Comparison of ENCODE assay signal across 1 cellular context in the genomic region with DNA sequence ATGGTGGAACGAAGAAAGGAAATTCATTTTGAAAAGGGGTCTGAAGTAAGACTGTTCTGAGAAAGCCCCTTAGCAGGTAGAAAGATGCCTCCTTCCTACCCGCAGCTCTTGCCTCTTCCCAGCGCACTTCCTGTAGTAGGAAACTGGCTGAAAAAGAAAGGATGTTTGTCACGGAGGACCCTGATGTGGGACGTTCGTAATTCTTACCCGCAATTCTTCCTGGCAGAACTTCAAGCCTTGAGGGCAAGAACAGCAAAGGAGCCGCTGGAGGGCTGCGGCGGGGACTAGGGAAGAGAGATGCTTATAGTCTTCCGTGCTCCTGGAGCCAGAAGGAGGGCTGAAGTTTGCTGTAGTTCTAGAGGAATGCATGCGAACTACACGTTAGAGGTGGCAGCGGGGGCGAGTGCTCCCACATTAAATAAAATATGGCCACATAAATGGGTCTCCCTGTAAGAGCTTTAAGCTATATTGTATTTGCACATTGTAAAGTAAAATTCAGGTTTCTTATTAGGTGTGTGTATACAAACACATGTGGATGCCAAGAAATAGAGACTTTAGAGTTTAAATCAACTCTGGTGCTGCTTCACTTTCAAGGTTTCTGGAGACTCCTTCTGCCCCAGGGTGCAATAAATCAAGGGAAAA.
A peak's percentile ranks its signal among the peaks of the same experiment; 100 is the strongest.
TF ChIP-seq lines count a peak whose summit lies in the region.

No MANE protein-coding gene starts in this region.

TF ChIP-seq in K562, 482 proteins besides CTCF, POLR2A, EP300 and RAD21:
- TF ChIP-seq, protein P1, sequence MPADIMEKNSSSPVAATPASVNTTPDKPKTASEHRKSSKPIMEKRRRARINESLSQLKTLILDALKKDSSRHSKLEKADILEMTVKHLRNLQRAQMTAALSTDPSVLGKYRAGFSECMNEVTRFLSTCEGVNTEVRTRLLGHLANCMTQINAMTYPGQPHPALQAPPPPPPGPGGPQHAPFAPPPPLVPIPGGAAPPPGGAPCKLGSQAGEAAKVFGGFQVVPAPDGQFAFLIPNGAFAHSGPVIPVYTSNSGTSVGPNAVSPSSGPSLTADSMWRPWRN (IDR thresholded peaks at IDR 0.05; ENCODE audit: low read depth): no peak
- no peak for TF ChIP-seq PRPF4 (IDR thresholded peaks at IDR 0.05; ENCODE audit: insufficient read depth, low read depth, low read length, poor library complexity, severe bottlenecking)
- TF ChIP-seq ILF3 (IDR thresholded peaks at IDR 0.05; ENCODE audit: borderline replicate concordance): no peak
- TF ChIP-seq, protein P2, sequence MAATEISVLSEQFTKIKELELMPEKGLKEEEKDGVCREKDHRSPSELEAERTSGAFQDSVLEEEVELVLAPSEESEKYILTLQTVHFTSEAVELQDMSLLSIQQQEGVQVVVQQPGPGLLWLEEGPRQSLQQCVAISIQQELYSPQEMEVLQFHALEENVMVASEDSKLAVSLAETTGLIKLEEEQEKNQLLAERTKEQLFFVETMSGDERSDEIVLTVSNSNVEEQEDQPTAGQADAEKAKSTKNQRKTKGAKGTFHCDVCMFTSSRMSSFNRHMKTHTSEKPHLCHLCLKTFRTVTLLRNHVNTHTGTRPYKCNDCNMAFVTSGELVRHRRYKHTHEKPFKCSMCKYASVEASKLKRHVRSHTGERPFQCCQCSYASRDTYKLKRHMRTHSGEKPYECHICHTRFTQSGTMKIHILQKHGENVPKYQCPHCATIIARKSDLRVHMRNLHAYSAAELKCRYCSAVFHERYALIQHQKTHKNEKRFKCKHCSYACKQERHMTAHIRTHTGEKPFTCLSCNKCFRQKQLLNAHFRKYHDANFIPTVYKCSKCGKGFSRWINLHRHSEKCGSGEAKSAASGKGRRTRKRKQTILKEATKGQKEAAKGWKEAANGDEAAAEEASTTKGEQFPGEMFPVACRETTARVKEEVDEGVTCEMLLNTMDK (IDR thresholded peaks at IDR 0.05; ENCODE audit: borderline replicate concordance, insufficient read depth, low read depth, low read length, poor library complexity, severe bottlenecking): no peak
- TF ChIP-seq ZBED1 (IDR thresholded peaks at IDR 0.05): no peak
- peak; percentile 76 for TF ChIP-seq ZFP36 (IDR thresholded peaks at IDR 0.05; ENCODE audit: low read depth, low read length, partially characterized antibody)
- TF ChIP-seq CEBPB (tag; IDR thresholded peaks at IDR 0.05): no peak
- no peak for TF ChIP-seq CC2D1A (IDR thresholded peaks at IDR 0.05)
TF ChIP-seq in K562: peak in this region for 1.
